In genomic region chr2:189762551-189763298, GRCh38 we compare ENCODE assay signal across 1 cellular context.
TF ChIP-seq lines count a peak whose summit lies in the region.

TSS of gene OSGEPL1 (minus strand) at chr2:189762792. CDS start at chr2:189761640, 1,152 bp downstream.

TF ChIP-seq in K562, 482 proteins besides CTCF, POLR2A, EP300 and RAD21 (continued from another document and continues in another):
- TF ChIP-seq TFAP4 (CRISPR knock-in tag; IDR thresholded peaks at IDR 0.05; ENCODE audit: borderline replicate concordance) = peak; percentile 67; the same call in 1 of the 2 replicates
- peak; percentile 78 for TF ChIP-seq USF2 (CRISPR knock-in tag; IDR thresholded peaks at IDR 0.05)
- no peak for TF ChIP-seq NCOA6 (IDR thresholded peaks at IDR 0.05)
- TF ChIP-seq MNT (conservative IDR thresholded peaks at IDR 0.05) = peak in 1 of 2 experiments; percentile 72; a peak in 3 of 4 replicates
- no peak for TF ChIP-seq RERE (CRISPR knock-in tag; IDR thresholded peaks at IDR 0.05; ENCODE audit: borderline replicate concordance)
- no peak for TF ChIP-seq HNRNPL (IDR thresholded peaks at IDR 0.05; ENCODE audit: low read depth, low read length)
- no peak for TF ChIP-seq ZNF639 (CRISPR knock-in tag; conservative IDR thresholded peaks at IDR 0.05 in 1 of 2, IDR thresholded peaks at IDR 0.05 in 1 of 2)
- peak; percentile 25 for TF ChIP-seq ZFP36 (IDR thresholded peaks at IDR 0.05; ENCODE audit: low read depth, low read length, partially characterized antibody)
- no peak for TF ChIP-seq ZNF263 (CRISPR knock-in tag; IDR thresholded peaks at IDR 0.05; ENCODE audit: borderline replicate concordance)
- no peak for TF ChIP-seq SIRT6 (IDR thresholded peaks at IDR 0.05; ENCODE audit: low read depth, low read length)
- peak; percentile 85 for TF ChIP-seq RBBP5 (IDR thresholded peaks at IDR 0.05; ENCODE audit: borderline replicate concordance, insufficient read depth, low read length, poor library complexity, severe bottlenecking)
- TF ChIP-seq ZC3H4 (CRISPR knock-in tag; IDR thresholded peaks at IDR 0.05; ENCODE audit: borderline replicate concordance) = no peak
- peak; percentile 60; the same call in 1 of the 2 replicates for TF ChIP-seq ARID3A (IDR thresholded peaks at IDR 0.05; ENCODE audit: borderline replicate concordance, low read depth, low read length)
- no peak for TF ChIP-seq KAT7 (CRISPR knock-in tag; IDR thresholded peaks at IDR 0.05; ENCODE audit: borderline replicate concordance)
- TF ChIP-seq HMG20A (CRISPR knock-in tag; conservative IDR thresholded peaks at IDR 0.05) = no peak
- TF ChIP-seq ZBTB33 (CRISPR knock-in tag; IDR thresholded peaks at IDR 0.05) = no peak
- TF ChIP-seq BRF1 (IDR thresholded peaks at IDR 0.05; ENCODE audit: borderline replicate concordance, extremely low read depth, insufficient read length) = no peak
- TF ChIP-seq VEZF1 (CRISPR knock-in tag; IDR thresholded peaks at IDR 0.05) = no peak
- peak; percentile 69 for TF ChIP-seq POLR2G (IDR thresholded peaks at IDR 0.05; ENCODE audit: low read depth, low read length)
- TF ChIP-seq MGA (IDR thresholded peaks at IDR 0.05) = peak; percentile 36; the same call in 1 of the 2 replicates
